Comparison of ENCODE assay signal across 1 cellular context in the genomic region with DNA sequence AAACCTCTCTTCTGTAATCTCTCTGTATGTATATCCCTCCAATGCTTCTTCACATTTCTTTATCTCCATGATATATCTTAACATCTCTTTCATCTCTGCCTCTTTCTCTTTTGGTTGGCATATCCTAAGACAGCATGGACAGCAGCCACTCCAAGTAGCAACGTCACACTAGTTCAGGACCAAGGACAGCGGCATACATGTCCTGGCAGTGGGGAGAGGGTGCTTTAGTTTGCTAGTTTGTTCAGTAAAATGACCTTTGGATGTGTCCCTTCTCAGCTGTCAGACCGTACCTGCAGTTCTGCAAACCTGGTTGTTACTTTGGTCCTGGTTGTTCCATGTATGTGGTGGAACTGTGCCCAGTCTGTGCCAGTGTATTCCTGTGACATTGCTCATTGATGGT.
TF ChIP-seq lines count a peak whose summit lies in the region.

No MANE protein-coding gene starts in this region.

TF ChIP-seq in H1, 55 proteins besides CTCF, POLR2A, EP300 and RAD21 (continued from another document):
- TF ChIP-seq, protein P1, sequence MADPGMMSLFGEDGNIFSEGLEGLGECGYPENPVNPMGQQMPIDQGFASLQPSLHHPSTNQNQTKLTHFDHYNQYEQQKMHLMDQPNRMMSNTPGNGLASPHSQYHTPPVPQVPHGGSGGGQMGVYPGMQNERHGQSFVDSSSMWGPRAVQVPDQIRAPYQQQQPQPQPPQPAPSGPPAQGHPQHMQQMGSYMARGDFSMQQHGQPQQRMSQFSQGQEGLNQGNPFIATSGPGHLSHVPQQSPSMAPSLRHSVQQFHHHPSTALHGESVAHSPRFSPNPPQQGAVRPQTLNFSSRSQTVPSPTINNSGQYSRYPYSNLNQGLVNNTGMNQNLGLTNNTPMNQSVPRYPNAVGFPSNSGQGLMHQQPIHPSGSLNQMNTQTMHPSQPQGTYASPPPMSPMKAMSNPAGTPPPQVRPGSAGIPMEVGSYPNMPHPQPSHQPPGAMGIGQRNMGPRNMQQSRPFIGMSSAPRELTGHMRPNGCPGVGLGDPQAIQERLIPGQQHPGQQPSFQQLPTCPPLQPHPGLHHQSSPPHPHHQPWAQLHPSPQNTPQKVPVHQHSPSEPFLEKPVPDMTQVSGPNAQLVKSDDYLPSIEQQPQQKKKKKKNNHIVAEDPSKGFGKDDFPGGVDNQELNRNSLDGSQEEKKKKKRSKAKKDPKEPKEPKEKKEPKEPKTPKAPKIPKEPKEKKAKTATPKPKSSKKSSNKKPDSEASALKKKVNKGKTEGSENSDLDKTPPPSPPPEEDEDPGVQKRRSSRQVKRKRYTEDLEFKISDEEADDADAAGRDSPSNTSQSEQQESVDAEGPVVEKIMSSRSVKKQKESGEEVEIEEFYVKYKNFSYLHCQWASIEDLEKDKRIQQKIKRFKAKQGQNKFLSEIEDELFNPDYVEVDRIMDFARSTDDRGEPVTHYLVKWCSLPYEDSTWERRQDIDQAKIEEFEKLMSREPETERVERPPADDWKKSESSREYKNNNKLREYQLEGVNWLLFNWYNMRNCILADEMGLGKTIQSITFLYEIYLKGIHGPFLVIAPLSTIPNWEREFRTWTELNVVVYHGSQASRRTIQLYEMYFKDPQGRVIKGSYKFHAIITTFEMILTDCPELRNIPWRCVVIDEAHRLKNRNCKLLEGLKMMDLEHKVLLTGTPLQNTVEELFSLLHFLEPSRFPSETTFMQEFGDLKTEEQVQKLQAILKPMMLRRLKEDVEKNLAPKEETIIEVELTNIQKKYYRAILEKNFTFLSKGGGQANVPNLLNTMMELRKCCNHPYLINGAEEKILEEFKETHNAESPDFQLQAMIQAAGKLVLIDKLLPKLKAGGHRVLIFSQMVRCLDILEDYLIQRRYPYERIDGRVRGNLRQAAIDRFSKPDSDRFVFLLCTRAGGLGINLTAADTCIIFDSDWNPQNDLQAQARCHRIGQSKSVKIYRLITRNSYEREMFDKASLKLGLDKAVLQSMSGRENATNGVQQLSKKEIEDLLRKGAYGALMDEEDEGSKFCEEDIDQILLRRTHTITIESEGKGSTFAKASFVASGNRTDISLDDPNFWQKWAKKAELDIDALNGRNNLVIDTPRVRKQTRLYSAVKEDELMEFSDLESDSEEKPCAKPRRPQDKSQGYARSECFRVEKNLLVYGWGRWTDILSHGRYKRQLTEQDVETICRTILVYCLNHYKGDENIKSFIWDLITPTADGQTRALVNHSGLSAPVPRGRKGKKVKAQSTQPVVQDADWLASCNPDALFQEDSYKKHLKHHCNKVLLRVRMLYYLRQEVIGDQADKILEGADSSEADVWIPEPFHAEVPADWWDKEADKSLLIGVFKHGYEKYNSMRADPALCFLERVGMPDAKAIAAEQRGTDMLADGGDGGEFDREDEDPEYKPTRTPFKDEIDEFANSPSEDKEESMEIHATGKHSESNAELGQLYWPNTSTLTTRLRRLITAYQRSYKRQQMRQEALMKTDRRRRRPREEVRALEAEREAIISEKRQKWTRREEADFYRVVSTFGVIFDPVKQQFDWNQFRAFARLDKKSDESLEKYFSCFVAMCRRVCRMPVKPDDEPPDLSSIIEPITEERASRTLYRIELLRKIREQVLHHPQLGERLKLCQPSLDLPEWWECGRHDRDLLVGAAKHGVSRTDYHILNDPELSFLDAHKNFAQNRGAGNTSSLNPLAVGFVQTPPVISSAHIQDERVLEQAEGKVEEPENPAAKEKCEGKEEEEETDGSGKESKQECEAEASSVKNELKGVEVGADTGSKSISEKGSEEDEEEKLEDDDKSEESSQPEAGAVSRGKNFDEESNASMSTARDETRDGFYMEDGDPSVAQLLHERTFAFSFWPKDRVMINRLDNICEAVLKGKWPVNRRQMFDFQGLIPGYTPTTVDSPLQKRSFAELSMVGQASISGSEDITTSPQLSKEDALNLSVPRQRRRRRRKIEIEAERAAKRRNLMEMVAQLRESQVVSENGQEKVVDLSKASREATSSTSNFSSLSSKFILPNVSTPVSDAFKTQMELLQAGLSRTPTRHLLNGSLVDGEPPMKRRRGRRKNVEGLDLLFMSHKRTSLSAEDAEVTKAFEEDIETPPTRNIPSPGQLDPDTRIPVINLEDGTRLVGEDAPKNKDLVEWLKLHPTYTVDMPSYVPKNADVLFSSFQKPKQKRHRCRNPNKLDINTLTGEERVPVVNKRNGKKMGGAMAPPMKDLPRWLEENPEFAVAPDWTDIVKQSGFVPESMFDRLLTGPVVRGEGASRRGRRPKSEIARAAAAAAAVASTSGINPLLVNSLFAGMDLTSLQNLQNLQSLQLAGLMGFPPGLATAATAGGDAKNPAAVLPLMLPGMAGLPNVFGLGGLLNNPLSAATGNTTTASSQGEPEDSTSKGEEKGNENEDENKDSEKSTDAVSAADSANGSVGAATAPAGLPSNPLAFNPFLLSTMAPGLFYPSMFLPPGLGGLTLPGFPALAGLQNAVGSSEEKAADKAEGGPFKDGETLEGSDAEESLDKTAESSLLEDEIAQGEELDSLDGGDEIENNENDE (IDR thresholded peaks at IDR 0.05; ENCODE audit: insufficient replicate concordance, low read length) = no peak
- TF ChIP-seq, protein P2, sequence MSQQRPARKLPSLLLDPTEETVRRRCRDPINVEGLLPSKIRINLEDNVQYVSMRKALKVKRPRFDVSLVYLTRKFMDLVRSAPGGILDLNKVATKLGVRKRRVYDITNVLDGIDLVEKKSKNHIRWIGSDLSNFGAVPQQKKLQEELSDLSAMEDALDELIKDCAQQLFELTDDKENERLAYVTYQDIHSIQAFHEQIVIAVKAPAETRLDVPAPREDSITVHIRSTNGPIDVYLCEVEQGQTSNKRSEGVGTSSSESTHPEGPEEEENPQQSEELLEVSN (IDR thresholded peaks at IDR 0.05) = no peak
- TF ChIP-seq CHD2 (IDR thresholded peaks at IDR 0.05; ENCODE audit: low read length) = no peak
